10 cellular contexts compared by ENCODE assay signal in the genomic region with DNA sequence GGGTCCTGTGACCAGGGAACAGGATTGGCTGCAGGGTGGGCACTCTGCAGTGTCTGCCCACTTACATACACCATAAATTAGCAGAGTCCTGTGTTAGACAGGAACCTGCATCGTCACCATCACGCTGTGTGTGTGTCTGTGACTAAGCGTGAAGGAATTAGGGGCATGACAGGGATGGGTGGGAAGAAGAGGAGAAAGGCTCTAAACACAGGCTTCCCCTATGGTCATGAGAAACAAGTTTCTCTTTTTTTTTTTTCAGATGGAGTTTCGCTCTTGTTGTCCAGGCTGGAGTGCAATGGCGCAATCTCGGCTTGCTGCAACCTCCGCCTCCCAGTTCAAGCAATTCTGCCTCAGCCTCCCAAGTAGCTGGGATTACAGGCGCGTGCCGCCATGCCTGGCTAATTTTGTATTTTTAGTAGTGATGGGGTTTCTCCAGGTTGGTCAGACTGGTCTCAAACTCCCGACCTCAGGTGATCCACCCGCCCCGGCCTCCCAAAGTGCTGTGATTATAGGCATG. TPM values are rescaled to one million over a fixed set of nuclear protein-coding genes. Genes with fewer than 3 reads are reported as not detected.
DNase-seq lines count a peak whose midpoint lies in the region; ATAC-seq, FAIRE-seq and TF ChIP-seq lines count a peak whose summit lies in the region.
"Not testable (repeated sequence)": the region's sequence is repeated elsewhere in the genome, so short reads cannot be mapped to it uniquely, and the experiment has no call there.
"Had no signal": no experiment of that assay in that cellular context is flagged by ENCODE, and none has a peak within 500 bp of the region (broad histone marks: within the 10 kb centered on the region; RNA-seq: fewer than 3 reads in every experiment).

No MANE protein-coding gene starts in this region.

- H3K56ac ChIP-seq in IMR-90 (ENCODE audit: extremely low read depth, insufficient read depth, low read length) = not testable (repeated sequence)

- H2AFZ ChIP-seq in ACC112 (ENCODE audit: low read length, unreplicated experiment) = not testable (repeated sequence)
- H2AFZ ChIP-seq in IMR-90 (replicated peaks; ENCODE audit: low read length, poor library complexity) = peak overlapping the region; percentile 2

- H2BK120ac ChIP-seq in IMR-90 (ENCODE audit: low read depth, low read length) = peak overlapping the region; percentile 15

- H3K9me3 ChIP-seq in IMR-90 (ENCODE audit: control insufficient read depth, insufficient read depth, low read length) = not testable (repeated sequence)

- H3K27ac ChIP-seq in ACC112 (ENCODE audit: low read depth, low read length) = peak overlapping the region; percentile 59
- not testable (repeated sequence) for H3K27ac ChIP-seq in IMR-90 (ENCODE audit: insufficient read depth, low read length)

- in situ Hi-C loops in IMR-90 (cut with MboI; ENCODE audit: low sequenced_read_pairs) (loop anchor here (5.0 kb wide), 2 partner anchors 92 to 212 kb away; no protein-coding TSS in a partner anchor), astrocyte of the cerebellum (cut with HindIII; ENCODE audit: low sequenced_read_pairs) (loop anchor here (5.0 to 10.0 kb wide), 2 partner anchors 73 to 204 kb away; no protein-coding TSS in a partner anchor)

- not testable (repeated sequence) for H4K5ac ChIP-seq in IMR-90 (ENCODE audit: low read depth, low read length)

- peak; percentile 82 for ATAC-seq in IMR-90 (ENCODE audit: low read depth)

- TF ChIP-seq POLR2A in IMR-90 (IDR thresholded peaks at IDR 0.05; ENCODE audit: low read depth, low read length) = not testable (repeated sequence)

- not testable (repeated sequence) for TF ChIP-seq CTCF in IMR-90 (conservative IDR thresholded peaks at IDR 0.05; ENCODE audit: low read depth, low read length); astrocyte of the cerebellum (IDR thresholded peaks at IDR 0.05; ENCODE audit: low read depth, low read length, missing control alignments); epithelial cell of proximal tubule (conservative IDR thresholded peaks at IDR 0.05; ENCODE audit: low read depth, low read length)

- TF ChIP-seq RAD21 in IMR-90 (IDR thresholded peaks at IDR 0.05; ENCODE audit: low read length) = not testable (repeated sequence)

- not testable (repeated sequence) for H2BK5ac ChIP-seq in IMR-90 (ENCODE audit: low read depth, low read length, poor library complexity, severe bottlenecking)

- H3K9ac ChIP-seq in IMR-90 (ENCODE audit: low read depth, low read length) = not testable (repeated sequence)

- H2AK9ac ChIP-seq in IMR-90 (replicated peaks; ENCODE audit: low read depth, low read length, poor library complexity) = not testable (repeated sequence)

- not testable (repeated sequence) for H3K4me2 ChIP-seq in IMR-90 (ENCODE audit: low read depth, low read length)

- WGBS in IMR-90 (ENCODE audit: extremely low coverage in 2 of 2, insufficient read length in 1 of 2), 2 experiments = no CpG with 5 or more reads among the region's 13 CpGs

- H2BK15ac ChIP-seq in IMR-90 (ENCODE audit: low read depth, low read length) = 0 out of 3 replicates have a peak overlapping the region, but pooled peaks have one; percentile 21

- POLR2A ChIA-PET in IMR-90 (lab: Charles Lee; ENCODE audit: unreplicated experiment) = interaction anchor here (0.7 kb wide), 1 partner anchor 155 kb away, joined by 14 read pairs; a partner anchor contains a TSS

- not testable (repeated sequence) for H3K18ac ChIP-seq in IMR-90 (ENCODE audit: low read depth, low read length)

- not testable (repeated sequence) for H3K36me3 ChIP-seq in ACC112 (ENCODE audit: insufficient read depth, low read length); IMR-90 (ENCODE audit: control insufficient read depth, insufficient read depth, low read length)

- not testable (repeated sequence) for H3K9me1 ChIP-seq in IMR-90 (ENCODE audit: insufficient read depth, low read length)

- H2BK20ac ChIP-seq in IMR-90 (ENCODE audit: low read depth, low read length) = not testable (repeated sequence)

- not testable (repeated sequence) for H3K4me3 ChIP-seq in ACC112 (ENCODE audit: low read depth, low read length); IMR-90 (ENCODE audit: insufficient read depth, low read depth, low read length); astrocyte of the cerebellum (ENCODE audit: low read depth, low read length); epithelial cell of proximal tubule (ENCODE audit: low read depth, low read length)

- not testable (repeated sequence) for BruUV-seq in IMR-90 (replicated peaks; lab: Mats Ljungman, UMichigan)

- H3K23ac ChIP-seq in IMR-90 (ENCODE audit: low read depth, low read length) = not testable (repeated sequence)

- not testable (repeated sequence) for H3K27me3 ChIP-seq in ACC112 (ENCODE audit: insufficient read depth, low read length); IMR-90 (ENCODE audit: control insufficient read depth, insufficient read depth, low read length)

- H3K79me2 ChIP-seq in ACC112 (ENCODE audit: control insufficient read depth, insufficient read depth, low read length, unreplicated experiment) = not testable (repeated sequence)

- CTCF ChIA-PET in IMR-90 (lab: Yijun Ruan, JAX) = not testable (repeated sequence)

- dilution Hi-C loops in IMR-90 (cut with HindIII; ENCODE audit: low sequenced_read_pairs, unreplicated experiment) = not testable (repeated sequence)

- DNase-seq in GM03348 (ENCODE audit: low spot score) = peak; percentile 71
- DNase-seq in IMR-90 = peak; percentile 93
- DNase-seq in RCC 7860 (ENCODE audit: low spot score) = peak; percentile 94
- peak; percentile 71 for DNase-seq in astrocyte of the cerebellum (ENCODE audit: low read depth)
- DNase-seq in epithelial cell of proximal tubule (ENCODE audit: low read depth) = peak; percentile 84
- DNase-seq in kidney glomerular epithelial cell (lab: John Stamatoyannopoulos, UW) = peak; percentile 73
- DNase-seq in pulmonary artery endothelial cell (ENCODE audit: low read depth, low spot score) = peak; percentile 67

- H4K20me1 ChIP-seq in IMR-90 (ENCODE audit: insufficient read depth, low read length) = not testable (repeated sequence)

- peak; percentile 81 for FAIRE-seq in RCC 7860 (lab: Jason Lieb, UNC)

- intact Hi-C loops in IMR-90 (cut with micrococcal nuclease) = loop anchor here (10.0 kb wide), 1 partner anchor 346 kb away; a partner anchor contains a TSS

- H3K4ac ChIP-seq in IMR-90 (ENCODE audit: low read depth, low read length) = 0 out of 2 replicates have a peak overlapping the region, but pooled peaks have one; percentile 1

- peak overlapping the region in 1 of 2 experiments; percentile 50; a peak in 1 of 4 replicates for H4K8ac ChIP-seq in IMR-90 (ENCODE audit: low read depth in 2 of 2, low read length in 2 of 2)

- H4K91ac ChIP-seq in IMR-90 (ENCODE audit: insufficient read depth, low read depth, low read length) = not testable (repeated sequence)

- H3K4me1 ChIP-seq in ACC112 (ENCODE audit: control insufficient read depth, insufficient read depth, low read length, unreplicated experiment) = peaks cover 14% of the 10 kb centered on the region
- not testable (repeated sequence) for H3K4me1 ChIP-seq in IMR-90 (ENCODE audit: control insufficient read depth, insufficient read depth, low read length)

- not testable (repeated sequence) for H3K79me1 ChIP-seq in IMR-90 (ENCODE audit: low read depth in 1 of 2, low read length in 2 of 2)

- H2AK5ac ChIP-seq in IMR-90 (ENCODE audit: low read depth, low read length) = peak overlapping the region; percentile 67; the same call in 1 of the 2 replicates

- H3K14ac ChIP-seq in IMR-90 (replicated peaks; ENCODE audit: low read depth, low read length) = peak overlapping the region; percentile 2; the same call in 1 of the 2 replicates

TF ChIP-seq in IMR-90, 13 proteins besides CTCF, POLR2A, EP300 and RAD21:
- peak; percentile 79 for TF ChIP-seq FOS (IDR thresholded peaks at IDR 0.05; ENCODE audit: low read depth, low read length)
- TF ChIP-seq NFE2L2 (IDR thresholded peaks at IDR 0.05; ENCODE audit: low read depth, low read length) = peak; percentile 71; the same call in 1 of the 2 replicates
- TF ChIP-seq CEBPB (IDR thresholded peaks at IDR 0.05; ENCODE audit: low read depth, low read length) = peak; percentile 87
TF ChIP-seq in IMR-90: peak in this region for 3; not testable (repeated sequence) for 10.

RNA-seq across cellular contexts. Expression of a gene that starts 20.3 kb away (rescaled TPM):
- total RNA-seq in IMR-90 (2012; rRNA removed) (31.7 and 36.1 TPM in 2 replicates), epithelial cell of proximal tubule (17.6 and 21.7 TPM in 2 replicates), pulmonary artery endothelial cell (54.3 and 69.6 TPM in 2 replicates)
- 12.9 and 13.1 TPM in 2 replicates for polyA plus RNA-seq in IMR-90 (2012; rRNA removed)
- polyA plus RNA-seq in IMR-90 (2012; cell fraction: cytosol; rRNA removed) = 5.5 and 5.7 TPM in 2 replicates
- 6.7 and 17.7 TPM in 2 replicates for polyA plus RNA-seq in IMR-90 (2012; cell fraction: nucleus; rRNA removed; ENCODE audit: low replicate concordance)

RNA-seq across cellular contexts. Expression of a gene that starts 28.3 kb away (rescaled TPM):
- under 0.01 and 0.18 TPM in 2 replicates for total RNA-seq in IMR-90 (2012; rRNA removed)
- 0.03 and 0.06 TPM in 2 replicates for polyA plus RNA-seq in IMR-90 (2012; rRNA removed)
- polyA plus RNA-seq in IMR-90 (2012; cell fraction: cytosol; rRNA removed) = 0.04 TPM in 1 of 2 replicates, not detected in the other
- polyA plus RNA-seq in IMR-90 (2012; cell fraction: nucleus; rRNA removed; ENCODE audit: low replicate concordance) = 0.10 and 0.13 TPM in 2 replicates
- 0.58 TPM in 1 of 2 replicates, not detected in the other for total RNA-seq in epithelial cell of proximal tubule
- 0.26 and 0.42 TPM in 2 replicates for total RNA-seq in pulmonary artery endothelial cell
- total RNA-seq: right cardiac atrium had no signal
- polyA plus RNA-seq: immature natural killer cell had no signal
